In the genomic region with DNA sequence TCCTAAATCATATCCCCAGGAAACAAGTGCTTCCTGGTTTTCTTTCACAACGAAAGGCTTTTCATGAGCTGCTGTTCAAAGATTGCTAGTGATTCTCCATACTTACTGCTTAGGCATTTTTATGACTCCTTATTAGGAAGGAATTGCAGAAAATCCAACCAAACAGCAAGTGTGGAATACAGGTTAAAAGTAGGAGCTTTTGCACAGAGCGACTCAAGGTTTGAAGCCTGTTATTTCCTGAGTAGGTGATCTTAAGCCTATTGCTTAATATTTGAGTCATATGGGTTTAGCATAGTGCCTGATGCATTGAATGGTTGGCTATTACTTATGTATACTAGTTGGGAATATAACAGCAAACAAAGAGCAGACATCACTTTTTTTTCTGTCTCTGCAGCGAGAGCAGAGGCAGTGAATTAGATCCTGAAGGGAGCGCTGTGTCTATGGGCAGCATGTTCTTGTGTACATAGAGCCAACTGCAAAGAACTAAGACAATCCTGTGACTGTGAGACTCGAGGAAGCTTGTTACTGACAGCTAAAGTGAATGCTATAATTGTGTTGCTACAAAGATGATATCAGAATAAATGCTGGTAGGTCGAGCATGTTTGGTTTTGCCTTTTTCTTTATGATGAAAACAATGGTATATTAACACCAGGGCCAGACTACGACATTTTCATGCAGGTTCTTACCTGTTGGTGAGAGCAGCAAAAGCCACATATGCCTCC, we compare ENCODE assay signal across 1 cellular context.
TF ChIP-seq lines count a peak whose summit lies in the region.

No MANE protein-coding gene starts in this region.

TF ChIP-seq in HepG2, 621 proteins besides CTCF, POLR2A, EP300 and RAD21 (continued from another document):
- TF ChIP-seq, protein P1, sequence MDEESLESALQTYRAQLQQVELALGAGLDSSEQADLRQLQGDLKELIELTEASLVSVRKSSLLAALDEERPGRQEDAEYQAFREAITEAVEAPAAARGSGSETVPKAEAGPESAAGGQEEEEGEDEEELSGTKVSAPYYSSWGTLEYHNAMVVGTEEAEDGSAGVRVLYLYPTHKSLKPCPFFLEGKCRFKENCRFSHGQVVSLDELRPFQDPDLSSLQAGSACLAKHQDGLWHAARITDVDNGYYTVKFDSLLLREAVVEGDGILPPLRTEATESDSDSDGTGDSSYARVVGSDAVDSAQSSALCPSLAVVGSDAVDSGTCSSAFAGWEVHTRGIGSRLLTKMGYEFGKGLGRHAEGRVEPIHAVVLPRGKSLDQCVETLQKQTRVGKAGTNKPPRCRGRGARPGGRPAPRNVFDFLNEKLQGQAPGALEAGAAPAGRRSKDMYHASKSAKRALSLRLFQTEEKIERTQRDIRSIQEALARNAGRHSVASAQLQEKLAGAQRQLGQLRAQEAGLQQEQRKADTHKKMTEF (CRISPR knock-in tag; IDR thresholded peaks at IDR 0.05) = peak; percentile 45; the same call in 1 of the 2 replicates
- TF ChIP-seq SNRNP70 (IDR thresholded peaks at IDR 0.05; ENCODE audit: low read depth, low read length) = no peak
- TF ChIP-seq ARHGAP35 (CRISPR knock-in tag; IDR thresholded peaks at IDR 0.05; ENCODE audit: borderline replicate concordance) = no peak
- TF ChIP-seq ZNF180 (CRISPR knock-in tag; IDR thresholded peaks at IDR 0.05; ENCODE audit: borderline replicate concordance, low read depth) = no peak
- TF ChIP-seq, protein P2, sequence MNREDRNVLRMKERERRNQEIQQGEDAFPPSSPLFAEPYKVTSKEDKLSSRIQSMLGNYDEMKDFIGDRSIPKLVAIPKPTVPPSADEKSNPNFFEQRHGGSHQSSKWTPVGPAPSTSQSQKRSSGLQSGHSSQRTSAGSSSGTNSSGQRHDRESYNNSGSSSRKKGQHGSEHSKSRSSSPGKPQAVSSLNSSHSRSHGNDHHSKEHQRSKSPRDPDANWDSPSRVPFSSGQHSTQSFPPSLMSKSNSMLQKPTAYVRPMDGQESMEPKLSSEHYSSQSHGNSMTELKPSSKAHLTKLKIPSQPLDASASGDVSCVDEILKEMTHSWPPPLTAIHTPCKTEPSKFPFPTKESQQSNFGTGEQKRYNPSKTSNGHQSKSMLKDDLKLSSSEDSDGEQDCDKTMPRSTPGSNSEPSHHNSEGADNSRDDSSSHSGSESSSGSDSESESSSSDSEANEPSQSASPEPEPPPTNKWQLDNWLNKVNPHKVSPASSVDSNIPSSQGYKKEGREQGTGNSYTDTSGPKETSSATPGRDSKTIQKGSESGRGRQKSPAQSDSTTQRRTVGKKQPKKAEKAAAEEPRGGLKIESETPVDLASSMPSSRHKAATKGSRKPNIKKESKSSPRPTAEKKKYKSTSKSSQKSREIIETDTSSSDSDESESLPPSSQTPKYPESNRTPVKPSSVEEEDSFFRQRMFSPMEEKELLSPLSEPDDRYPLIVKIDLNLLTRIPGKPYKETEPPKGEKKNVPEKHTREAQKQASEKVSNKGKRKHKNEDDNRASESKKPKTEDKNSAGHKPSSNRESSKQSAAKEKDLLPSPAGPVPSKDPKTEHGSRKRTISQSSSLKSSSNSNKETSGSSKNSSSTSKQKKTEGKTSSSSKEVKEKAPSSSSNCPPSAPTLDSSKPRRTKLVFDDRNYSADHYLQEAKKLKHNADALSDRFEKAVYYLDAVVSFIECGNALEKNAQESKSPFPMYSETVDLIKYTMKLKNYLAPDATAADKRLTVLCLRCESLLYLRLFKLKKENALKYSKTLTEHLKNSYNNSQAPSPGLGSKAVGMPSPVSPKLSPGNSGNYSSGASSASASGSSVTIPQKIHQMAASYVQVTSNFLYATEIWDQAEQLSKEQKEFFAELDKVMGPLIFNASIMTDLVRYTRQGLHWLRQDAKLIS (CRISPR knock-in tag; IDR thresholded peaks at IDR 0.05) = 0 out of 2 replicates have a peak, but pooled peaks have one; percentile 23
- no peak for TF ChIP-seq CCDC6 (CRISPR knock-in tag; IDR thresholded peaks at IDR 0.05)
- TF ChIP-seq ZNF326 (CRISPR knock-in tag; IDR thresholded peaks at IDR 0.05; ENCODE audit: borderline replicate concordance) = no peak
- TF ChIP-seq ZNF264 (CRISPR knock-in tag; IDR thresholded peaks at IDR 0.05) = no peak
- no peak for TF ChIP-seq ZFY (CRISPR knock-in tag; IDR thresholded peaks at IDR 0.05)
- no peak for TF ChIP-seq NAIF1 (CRISPR knock-in tag; IDR thresholded peaks at IDR 0.05; ENCODE audit: borderline replicate concordance)
- no peak for TF ChIP-seq ZNF883 (CRISPR knock-in tag; IDR thresholded peaks at IDR 0.05; ENCODE audit: not compliant biosample characterization)
- TF ChIP-seq, protein P3, sequence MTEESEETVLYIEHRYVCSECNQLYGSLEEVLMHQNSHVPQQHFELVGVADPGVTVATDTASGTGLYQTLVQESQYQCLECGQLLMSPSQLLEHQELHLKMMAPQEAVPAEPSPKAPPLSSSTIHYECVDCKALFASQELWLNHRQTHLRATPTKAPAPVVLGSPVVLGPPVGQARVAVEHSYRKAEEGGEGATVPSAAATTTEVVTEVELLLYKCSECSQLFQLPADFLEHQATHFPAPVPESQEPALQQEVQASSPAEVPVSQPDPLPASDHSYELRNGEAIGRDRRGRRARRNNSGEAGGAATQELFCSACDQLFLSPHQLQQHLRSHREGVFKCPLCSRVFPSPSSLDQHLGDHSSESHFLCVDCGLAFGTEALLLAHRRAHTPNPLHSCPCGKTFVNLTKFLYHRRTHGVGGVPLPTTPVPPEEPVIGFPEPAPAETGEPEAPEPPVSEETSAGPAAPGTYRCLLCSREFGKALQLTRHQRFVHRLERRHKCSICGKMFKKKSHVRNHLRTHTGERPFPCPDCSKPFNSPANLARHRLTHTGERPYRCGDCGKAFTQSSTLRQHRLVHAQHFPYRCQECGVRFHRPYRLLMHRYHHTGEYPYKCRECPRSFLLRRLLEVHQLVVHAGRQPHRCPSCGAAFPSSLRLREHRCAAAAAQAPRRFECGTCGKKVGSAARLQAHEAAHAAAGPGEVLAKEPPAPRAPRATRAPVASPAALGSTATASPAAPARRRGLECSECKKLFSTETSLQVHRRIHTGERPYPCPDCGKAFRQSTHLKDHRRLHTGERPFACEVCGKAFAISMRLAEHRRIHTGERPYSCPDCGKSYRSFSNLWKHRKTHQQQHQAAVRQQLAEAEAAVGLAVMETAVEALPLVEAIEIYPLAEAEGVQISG (CRISPR knock-in tag; IDR thresholded peaks at IDR 0.05) = no peak
- TF ChIP-seq ZNF34 (CRISPR knock-in tag; IDR thresholded peaks at IDR 0.05; ENCODE audit: borderline replicate concordance) = 0 out of 2 replicates have a peak, but pooled peaks have one; percentile 52
- TF ChIP-seq SYNCRIP (IDR thresholded peaks at IDR 0.05; ENCODE audit: insufficient read depth, low read depth, low read length) = no peak
- TF ChIP-seq HNRNPH1 (optimal IDR thresholded peaks at IDR 0.05; ENCODE audit: low read depth, low read length) = no peak
- no peak for TF ChIP-seq GABPA (IDR thresholded peaks at IDR 0.05; ENCODE audit: low read depth, low read length)
- TF ChIP-seq GABPA (CRISPR knock-in tag; IDR thresholded peaks at IDR 0.05; ENCODE audit: low read depth) = no peak
- TF ChIP-seq TEAD3 (CRISPR knock-in tag; optimal IDR thresholded peaks at IDR 0.05; ENCODE audit: borderline replicate concordance) = peak; percentile 23
- TF ChIP-seq, protein P4, sequence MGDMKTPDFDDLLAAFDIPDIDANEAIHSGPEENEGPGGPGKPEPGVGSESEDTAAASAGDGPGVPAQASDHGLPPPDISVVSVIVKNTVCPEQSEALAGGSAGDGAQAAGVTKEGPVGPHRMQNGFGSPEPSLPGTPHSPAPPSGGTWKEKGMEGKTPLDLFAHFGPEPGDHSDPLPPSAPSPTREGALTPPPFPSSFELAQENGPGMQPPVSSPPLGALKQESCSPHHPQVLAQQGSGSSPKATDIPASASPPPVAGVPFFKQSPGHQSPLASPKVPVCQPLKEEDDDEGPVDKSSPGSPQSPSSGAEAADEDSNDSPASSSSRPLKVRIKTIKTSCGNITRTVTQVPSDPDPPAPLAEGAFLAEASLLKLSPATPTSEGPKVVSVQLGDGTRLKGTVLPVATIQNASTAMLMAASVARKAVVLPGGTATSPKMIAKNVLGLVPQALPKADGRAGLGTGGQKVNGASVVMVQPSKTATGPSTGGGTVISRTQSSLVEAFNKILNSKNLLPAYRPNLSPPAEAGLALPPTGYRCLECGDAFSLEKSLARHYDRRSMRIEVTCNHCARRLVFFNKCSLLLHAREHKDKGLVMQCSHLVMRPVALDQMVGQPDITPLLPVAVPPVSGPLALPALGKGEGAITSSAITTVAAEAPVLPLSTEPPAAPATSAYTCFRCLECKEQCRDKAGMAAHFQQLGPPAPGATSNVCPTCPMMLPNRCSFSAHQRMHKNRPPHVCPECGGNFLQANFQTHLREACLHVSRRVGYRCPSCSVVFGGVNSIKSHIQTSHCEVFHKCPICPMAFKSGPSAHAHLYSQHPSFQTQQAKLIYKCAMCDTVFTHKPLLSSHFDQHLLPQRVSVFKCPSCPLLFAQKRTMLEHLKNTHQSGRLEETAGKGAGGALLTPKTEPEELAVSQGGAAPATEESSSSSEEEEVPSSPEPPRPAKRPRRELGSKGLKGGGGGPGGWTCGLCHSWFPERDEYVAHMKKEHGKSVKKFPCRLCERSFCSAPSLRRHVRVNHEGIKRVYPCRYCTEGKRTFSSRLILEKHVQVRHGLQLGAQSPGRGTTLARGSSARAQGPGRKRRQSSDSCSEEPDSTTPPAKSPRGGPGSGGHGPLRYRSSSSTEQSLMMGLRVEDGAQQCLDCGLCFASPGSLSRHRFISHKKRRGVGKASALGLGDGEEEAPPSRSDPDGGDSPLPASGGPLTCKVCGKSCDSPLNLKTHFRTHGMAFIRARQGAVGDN (CRISPR knock-in tag; IDR thresholded peaks at IDR 0.05) = no peak
- TF ChIP-seq MEF2D (CRISPR knock-in tag; IDR thresholded peaks at IDR 0.05) = no peak
- no peak for TF ChIP-seq SIN3B (IDR thresholded peaks at IDR 0.05; ENCODE audit: low read length)
- TF ChIP-seq KAT7 (CRISPR knock-in tag; IDR thresholded peaks at IDR 0.05; ENCODE audit: borderline replicate concordance) = peak; percentile 53; the same call in 1 of the 2 replicates
- TF ChIP-seq, protein P5, sequence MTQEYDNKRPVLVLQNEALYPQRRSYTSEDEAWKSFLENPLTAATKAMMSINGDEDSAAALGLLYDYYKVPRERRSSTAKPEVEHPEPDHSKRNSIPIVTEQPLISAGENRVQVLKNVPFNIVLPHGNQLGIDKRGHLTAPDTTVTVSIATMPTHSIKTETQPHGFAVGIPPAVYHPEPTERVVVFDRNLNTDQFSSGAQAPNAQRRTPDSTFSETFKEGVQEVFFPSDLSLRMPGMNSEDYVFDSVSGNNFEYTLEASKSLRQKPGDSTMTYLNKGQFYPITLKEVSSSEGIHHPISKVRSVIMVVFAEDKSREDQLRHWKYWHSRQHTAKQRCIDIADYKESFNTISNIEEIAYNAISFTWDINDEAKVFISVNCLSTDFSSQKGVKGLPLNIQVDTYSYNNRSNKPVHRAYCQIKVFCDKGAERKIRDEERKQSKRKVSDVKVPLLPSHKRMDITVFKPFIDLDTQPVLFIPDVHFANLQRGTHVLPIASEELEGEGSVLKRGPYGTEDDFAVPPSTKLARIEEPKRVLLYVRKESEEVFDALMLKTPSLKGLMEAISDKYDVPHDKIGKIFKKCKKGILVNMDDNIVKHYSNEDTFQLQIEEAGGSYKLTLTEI (CRISPR knock-in tag; conservative IDR thresholded peaks at IDR 0.05) = no peak
- no peak for TF ChIP-seq ZNF20 (CRISPR knock-in tag; IDR thresholded peaks at IDR 0.05)
- no peak for TF ChIP-seq ZNF549 (CRISPR knock-in tag; IDR thresholded peaks at IDR 0.05)
- no peak for TF ChIP-seq DR1 (CRISPR knock-in tag; IDR thresholded peaks at IDR 0.05)
- no peak for TF ChIP-seq NFRKB (IDR thresholded peaks at IDR 0.05)
- TF ChIP-seq FOXO1 (CRISPR knock-in tag; IDR thresholded peaks at IDR 0.05) = no peak
- TF ChIP-seq ZNF792 (CRISPR knock-in tag; IDR thresholded peaks at IDR 0.05) = peak; percentile 46; the same call in 1 of the 2 replicates
- no peak for TF ChIP-seq NCOA5 (CRISPR knock-in tag; IDR thresholded peaks at IDR 0.05)
